Comparison of ENCODE assay signal across 7 cellular contexts in the genomic region with DNA sequence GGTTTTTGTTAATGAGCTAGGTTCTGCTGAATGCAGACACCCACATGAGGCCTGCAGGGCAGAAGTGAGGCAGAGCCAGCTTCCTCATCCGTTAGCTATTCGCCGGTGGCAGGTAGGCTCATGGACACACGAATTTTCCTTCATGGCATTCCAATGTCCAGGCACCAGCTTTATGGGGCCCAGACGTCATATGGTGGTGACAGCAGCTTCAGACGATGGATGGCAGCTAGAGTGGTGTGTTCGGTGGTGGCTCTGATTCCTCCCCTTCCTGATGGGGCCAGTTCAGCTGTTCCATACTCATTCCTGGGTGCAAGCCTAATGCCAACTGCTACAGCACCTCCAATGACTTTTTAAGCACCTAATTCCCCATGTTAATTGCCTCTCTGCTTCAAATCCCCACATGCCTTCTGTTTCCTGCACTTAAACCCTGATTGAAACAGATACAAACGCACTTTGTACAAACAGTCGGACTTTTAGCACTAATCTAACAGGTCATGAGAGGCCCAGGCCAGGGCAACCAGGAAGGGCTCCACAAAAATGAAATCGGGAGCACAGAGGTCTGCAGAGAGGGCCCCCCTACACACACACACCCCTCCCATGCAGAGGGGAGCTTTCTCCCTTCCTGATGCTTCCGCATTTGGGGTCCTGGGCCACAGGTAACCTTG. TPM values are rescaled to one million over a fixed set of nuclear protein-coding genes. Genes with fewer than 3 reads are reported as not detected.
A peak's percentile ranks its signal among the peaks of the same experiment; 100 is the strongest.
DNase-seq lines count a peak whose midpoint lies in the region; ATAC-seq lines count a peak whose summit lies in the region.

No MANE protein-coding gene starts in this region.

- no peaks in the 10 kb centered on the region for H3K36me3 Mint-ChIP-seq in activated T-helper 17 cell treated with anti-CD3 and anti-CD28 coated beads, Interleukin-2, amount 50 U/mL, for 72 hours (ENCODE audit: low read depth)

- no peaks in the 10 kb centered on the region for H3K27me3 Mint-ChIP-seq in activated T-helper 17 cell treated with anti-CD3 and anti-CD28 coated beads, Interleukin-2, amount 50 U/mL, for 72 hours

- peak; percentile 5 for ATAC-seq in HG03175 (IDR thresholded peaks at IDR 0.05; ENCODE audit: unreplicated experiment)
- no peak for ATAC-seq in activated T-helper 17 cell treated with anti-CD3 and anti-CD28 coated beads, Interleukin-2, amount 50 U/mL, for 72 hours (replicated peaks)
- ATAC-seq in HG03457 (IDR thresholded peaks at IDR 0.05; ENCODE audit: unreplicated experiment): no peak

- H3K4me3 Mint-ChIP-seq in activated T-helper 17 cell treated with anti-CD3 and anti-CD28 coated beads, Interleukin-2, amount 50 U/mL, for 72 hours: peak overlapping the region; percentile 38

- H3K9me3 Mint-ChIP-seq in activated T-helper 17 cell treated with anti-CD3 and anti-CD28 coated beads, Interleukin-2, amount 50 U/mL, for 72 hours: no peaks in the 10 kb centered on the region

- H3K27ac Mint-ChIP-seq in activated T-helper 17 cell treated with anti-CD3 and anti-CD28 coated beads, Interleukin-2, amount 50 U/mL, for 72 hours: peak overlapping the region; percentile 58

- H3K4me1 Mint-ChIP-seq in activated T-helper 17 cell treated with anti-CD3 and anti-CD28 coated beads, Interleukin-2, amount 50 U/mL, for 72 hours: peaks cover 9% of the 10 kb centered on the region

- DNase-seq in D341Med (ENCODE audit: low spot score): peak; percentile 60
- peak; percentile 37 for DNase-seq in myocyte (ENCODE audit: low read depth)
- DNase-seq in NCI-H1930 (lab: John Stamatoyannopoulos, UW): no peak
- DNase-seq in activated CD8-positive, alpha-beta memory T cell treated with anti-CD3 and anti-CD28 coated beads, Interleukin-2, amount 50 U/mL, for 48 hours: no peak

RNA-seq across cellular contexts. Expression of gene MLN, which starts 35.7 kb away (rescaled TPM):
- not detected for total RNA-seq in activated T-helper 17 cell treated with anti-CD3 and anti-CD28 coated beads, Interleukin-2, amount 50 U/mL, for 72 hours
- total RNA-seq in myocyte: not detected in 2 replicates
- not detected for polyA plus RNA-seq in myocyte (2012)

RNA-seq across cellular contexts. Expression of gene LEMD2, which starts 50.6 kb away (rescaled TPM):
- 10 to 100 TPM; 51.0 to 54.3 TPM for total RNA-seq in activated T-helper 17 cell treated with anti-CD3 and anti-CD28 coated beads, Interleukin-2, amount 50 U/mL, for 72 hours
- total RNA-seq in myocyte: 51.9 and 53.8 TPM in 2 replicates
- polyA plus RNA-seq in myocyte (2012): 57.6 TPM

Comparison
In these comparisons a context has a peak if more than half of its experiments do, and no peak if none do; other contexts are left out.
1. DNase-seq: peak in D341Med (single experiment) and myocyte (single experiment); none in NCI-H1930 (0 of 2) and activated CD8-positive, alpha-beta memory T cell treated with anti-CD3 and anti-CD28 coated beads, Interleukin-2, amount 50 U/mL, for 48 hours (single experiment).